Comparison of ENCODE assay signal across 9 cellular contexts in genomic region chr15:94287794-94288246, GRCh38. TPM values are rescaled to one million over a fixed set of nuclear protein-coding genes. Genes with fewer than 3 reads are reported as not detected.
A peak's percentile ranks its signal among the peaks of the same experiment; 100 is the strongest.
DNase-seq lines count a peak whose midpoint lies in the region; ATAC-seq and FAIRE-seq lines count a peak whose summit lies in the region.
"Had no signal": no experiment of that assay in that cellular context is flagged by ENCODE, and none has a peak within 500 bp of the region (broad histone marks: within the 10 kb centered on the region; RNA-seq: fewer than 3 reads in every experiment).

No MANE protein-coding gene starts in this region.

- no peaks in the 10 kb centered on the region for H3K9me2 ChIP-seq in GM23248 (ENCODE audit: insufficient read depth)

- no peak overlapping the region for H3K4me3 ChIP-seq in GM23248
- H3K4me3 ChIP-seq: cardiac muscle cell had no signal

- H3K9ac ChIP-seq in GM23248, result no peak overlapping the region

- H3K4me3 Mint-ChIP-seq in activated CD8-positive, alpha-beta T cell treated with anti-CD3 and anti-CD28 coated beads, Interleukin-2, amount 10 ng/mL, durations not matched to agents 7 days and 5 days, result peak overlapping the region; percentile 66

- H3K36me3 Mint-ChIP-seq in activated CD8-positive, alpha-beta T cell treated with anti-CD3 and anti-CD28 coated beads, Interleukin-2, amount 10 ng/mL, durations not matched to agents 7 days and 5 days (ENCODE audit: low read depth), result peaks cover 53% of the 10 kb centered on the region

- no peaks in the 10 kb centered on the region for H3F3A ChIP-seq in GM23248 (ENCODE audit: insufficient read depth)

- in situ Hi-C loops in GM23248 (cut with MboI), result no loop called here

- POLR2A ChIA-PET in activated CD8-positive, alpha-beta T cell treated with anti-CD3 and anti-CD28 coated beads, Interleukin-2, amount 10 ng/mL, durations not matched to agents 7 days and 5 days (lab: Charles Lee), result interaction anchor here (0.6 to 5.2 kb wide), 8 partner anchors 9 to 1131 kb away, joined by 3 to 37 read pairs (median 3); partner anchors contain the start of gene MCTP2

- peak overlapping the region; percentile 72 for H3K27ac Mint-ChIP-seq in activated CD8-positive, alpha-beta T cell treated with anti-CD3 and anti-CD28 coated beads, Interleukin-2, amount 10 ng/mL, durations not matched to agents 7 days and 5 days

- no peaks in the 10 kb centered on the region for H3K79me2 ChIP-seq in GM23248 (ENCODE audit: insufficient read depth)

- ATAC-seq in GM19395 (IDR thresholded peaks at IDR 0.05; ENCODE audit: unreplicated experiment) (peak; percentile 98), HG03354 (IDR thresholded peaks at IDR 0.05; ENCODE audit: poor library complexity, severe bottlenecking, unreplicated experiment) (peak; percentile 98)
- peak; percentile 95 for ATAC-seq in activated CD8-positive, alpha-beta T cell treated with anti-CD3 and anti-CD28 coated beads, Interleukin-2, amount 10 ng/mL, durations not matched to agents 7 days and 5 days

- peaks cover 52% of the 10 kb centered on the region for H3K4me1 Mint-ChIP-seq in activated CD8-positive, alpha-beta T cell treated with anti-CD3 and anti-CD28 coated beads, Interleukin-2, amount 10 ng/mL, durations not matched to agents 7 days and 5 days (ENCODE audit: low read depth)

- H4K20me1 ChIP-seq in GM23248 (ENCODE audit: insufficient read depth), result no peaks in the 10 kb centered on the region

- DNase-seq in GDM1 (lab: John Stamatoyannopoulos, UW) (peak; percentile 77), urothelium cell line (ENCODE audit: low spot score) (no peak), NCI-H510A treated with DMSO at 0.1 percent for 48 hours (lab: John Stamatoyannopoulos, UW) (no peak), GM23248 (no peak)
- DNase-seq in activated CD8-positive, alpha-beta T cell treated with anti-CD3 and anti-CD28 coated beads, Interleukin-2, amount 10 ng/mL, durations not matched to agents 7 days and 5 days, result peak; percentile 77
- DNase-seq in effector CD4-positive, alpha-beta T cell, result no peak

- no peak overlapping the region for H2AFZ ChIP-seq in GM23248

- no peak overlapping the region for H3K27ac ChIP-seq in GM23248
- H3K27ac ChIP-seq: cardiac muscle cell had no signal

- H3K27me3 Mint-ChIP-seq in activated CD8-positive, alpha-beta T cell treated with anti-CD3 and anti-CD28 coated beads, Interleukin-2, amount 10 ng/mL, durations not matched to agents 7 days and 5 days (ENCODE audit: low read depth), result no peaks in the 10 kb centered on the region

- 40 to 43% methylated on average over 4 of the region's 4 CpGs for WGBS in GM23248 (ENCODE audit: low coverage in 1 of 2, low lambda C conversion rate in 2 of 2, missing lambda C conversion rate in 2 of 2), 2 experiments

- no peak overlapping the region for H3K4me2 ChIP-seq in GM23248 (ENCODE audit: unreplicated experiment)

- CTCF ChIA-PET in activated CD8-positive, alpha-beta T cell treated with anti-CD3 and anti-CD28 coated beads, Interleukin-2, amount 10 ng/mL, durations not matched to agents 7 days and 5 days (lab: Charles Lee), result interaction anchor here (0.9 to 6.1 kb wide), 13 partner anchors 10 to 123 kb away, joined by 3 to 56 read pairs (median 6); partner anchors contain the start of gene MCTP2

- FAIRE-seq in urothelium cell line (lab: Jason Lieb, UNC), result no peak

- H3K4me1 ChIP-seq in GM23248 (ENCODE audit: insufficient read depth), result no peaks in the 10 kb centered on the region

- H3K36me3 ChIP-seq in GM23248 (ENCODE audit: low read depth), result no peaks in the 10 kb centered on the region
- H3K36me3 ChIP-seq: cardiac muscle cell had no signal

- no peaks in the 10 kb centered on the region for H3K9me3 ChIP-seq in GM23248 (ENCODE audit: low read depth)

- H3K27me3 ChIP-seq in GM23248 (replicated peaks; ENCODE audit: insufficient read depth), result no peaks in the 10 kb centered on the region
- H3K27me3 ChIP-seq: cardiac muscle cell had no signal

- H3K9me3 Mint-ChIP-seq in activated CD8-positive, alpha-beta T cell treated with anti-CD3 and anti-CD28 coated beads, Interleukin-2, amount 10 ng/mL, durations not matched to agents 7 days and 5 days (ENCODE audit: insufficient read depth), result peaks cover 20% of the 10 kb centered on the region

RNA-seq across cellular contexts. Expression of gene MCTP2, which starts 56.5 kb away (rescaled TPM):
- total RNA-seq in activated CD8-positive, alpha-beta T cell treated with anti-CD3 and anti-CD28 coated beads, Interleukin-2, amount 10 ng/mL, durations not matched to agents 7 days and 5 days, result 10 to 100 TPM; 26.2 to 26.9 TPM
- total RNA-seq in GM23248 (2014; rRNA removed; shearing (Covaris generic)), result 0.97 and 1.8 TPM in 2 replicates
- 0.67 and 0.70 TPM in 2 replicates for polyA plus RNA-seq in GM23248 (2016; fragmentation: Nextera tagmentation; extraction: Ambion mirVana)

Comparison
In these comparisons a context has a peak if more than half of its experiments do, and no peak if none do; other contexts are left out.
1. DNase-seq: peak in GDM1 (single experiment) and activated CD8-positive, alpha-beta T cell treated with anti-CD3 and anti-CD28 coated beads, Interleukin-2, amount 10 ng/mL, durations not matched to agents 7 days and 5 days (single experiment); none in urothelium cell line (single experiment), effector CD4-positive, alpha-beta T cell (single experiment), NCI-H510A treated with DMSO at 0.1 percent for 48 hours (single experiment) and GM23248 (single experiment).
2. Peak in every context shown above with its lines, with median percentiles within 50 percentile points of each other: ATAC-seq.